Comparison of ENCODE assay signal across 1 cellular context in genomic region chr19:13731147-13731964, GRCh38.
TF ChIP-seq lines count a peak whose summit lies in the region.

No MANE protein-coding gene starts in this region.

TF ChIP-seq in HepG2, 621 proteins besides CTCF, POLR2A, EP300 and RAD21 (continued from another document and continues in another):
- TF ChIP-seq, protein P1, sequence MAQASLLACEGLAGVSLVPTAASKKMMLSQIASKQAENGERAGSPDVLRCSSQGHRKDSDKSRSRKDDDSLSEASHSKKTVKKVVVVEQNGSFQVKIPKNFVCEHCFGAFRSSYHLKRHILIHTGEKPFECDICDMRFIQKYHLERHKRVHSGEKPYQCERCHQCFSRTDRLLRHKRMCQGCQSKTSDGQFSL (CRISPR knock-in tag; IDR thresholded peaks at IDR 0.05) = no peak
- TF ChIP-seq IKZF4 (CRISPR knock-in tag; IDR thresholded peaks at IDR 0.05; ENCODE audit: borderline replicate concordance, low read depth, not compliant biosample characterization) (no peak), ZNF766 (CRISPR knock-in tag; IDR thresholded peaks at IDR 0.05; ENCODE audit: borderline replicate concordance) (no peak), ZNF598 (CRISPR knock-in tag; IDR thresholded peaks at IDR 0.05; ENCODE audit: borderline replicate concordance) (no peak), ZNF567 (CRISPR knock-in tag; IDR thresholded peaks at IDR 0.05; ENCODE audit: borderline replicate concordance) (no peak), TEAD2 (CRISPR knock-in tag; IDR thresholded peaks at IDR 0.05) (no peak), KDM5A (IDR thresholded peaks at IDR 0.05; ENCODE audit: borderline replicate concordance, low read length) (peak; percentile 62; the same call in 1 of the 2 replicates), ZNF282 (IDR thresholded peaks at IDR 0.05; ENCODE audit: partially characterized antibody) (no peak), NFKB2 (CRISPR knock-in tag; IDR thresholded peaks at IDR 0.05; ENCODE audit: borderline replicate concordance) (0 out of 2 replicates have a peak, but pooled peaks have one; percentile 47), ZBTB40 (IDR thresholded peaks at IDR 0.05) (no peak), ZBTB40 (CRISPR knock-in tag; IDR thresholded peaks at IDR 0.05) (no peak), THAP7 (CRISPR knock-in tag; IDR thresholded peaks at IDR 0.05) (no peak), ZNF850 (CRISPR knock-in tag; conservative IDR thresholded peaks at IDR 0.05) (no peak), PRDM10 (CRISPR knock-in tag; IDR thresholded peaks at IDR 0.05; ENCODE audit: low read depth) (no peak), KLF13 (CRISPR knock-in tag; IDR thresholded peaks at IDR 0.05) (no peak), NR3C1 (CRISPR knock-in tag; IDR thresholded peaks at IDR 0.05) (no peak), DMAP1 (CRISPR knock-in tag; IDR thresholded peaks at IDR 0.05) (no peak), SMC3 (IDR thresholded peaks at IDR 0.05; ENCODE audit: low read length) (no peak), ZNF253 (CRISPR knock-in tag; IDR thresholded peaks at IDR 0.05; ENCODE audit: borderline replicate concordance) (no peak), TBX2 (CRISPR knock-in tag; IDR thresholded peaks at IDR 0.05; ENCODE audit: borderline replicate concordance) (peak; percentile 46; the same call in 1 of the 2 replicates), FOXK2 (IDR thresholded peaks at IDR 0.05) (peak; percentile 88), ZSCAN21 (CRISPR knock-in tag; IDR thresholded peaks at IDR 0.05; ENCODE audit: borderline replicate concordance) (no peak), CENPX (CRISPR knock-in tag; IDR thresholded peaks at IDR 0.05) (no peak)
- TF ChIP-seq, protein P2, sequence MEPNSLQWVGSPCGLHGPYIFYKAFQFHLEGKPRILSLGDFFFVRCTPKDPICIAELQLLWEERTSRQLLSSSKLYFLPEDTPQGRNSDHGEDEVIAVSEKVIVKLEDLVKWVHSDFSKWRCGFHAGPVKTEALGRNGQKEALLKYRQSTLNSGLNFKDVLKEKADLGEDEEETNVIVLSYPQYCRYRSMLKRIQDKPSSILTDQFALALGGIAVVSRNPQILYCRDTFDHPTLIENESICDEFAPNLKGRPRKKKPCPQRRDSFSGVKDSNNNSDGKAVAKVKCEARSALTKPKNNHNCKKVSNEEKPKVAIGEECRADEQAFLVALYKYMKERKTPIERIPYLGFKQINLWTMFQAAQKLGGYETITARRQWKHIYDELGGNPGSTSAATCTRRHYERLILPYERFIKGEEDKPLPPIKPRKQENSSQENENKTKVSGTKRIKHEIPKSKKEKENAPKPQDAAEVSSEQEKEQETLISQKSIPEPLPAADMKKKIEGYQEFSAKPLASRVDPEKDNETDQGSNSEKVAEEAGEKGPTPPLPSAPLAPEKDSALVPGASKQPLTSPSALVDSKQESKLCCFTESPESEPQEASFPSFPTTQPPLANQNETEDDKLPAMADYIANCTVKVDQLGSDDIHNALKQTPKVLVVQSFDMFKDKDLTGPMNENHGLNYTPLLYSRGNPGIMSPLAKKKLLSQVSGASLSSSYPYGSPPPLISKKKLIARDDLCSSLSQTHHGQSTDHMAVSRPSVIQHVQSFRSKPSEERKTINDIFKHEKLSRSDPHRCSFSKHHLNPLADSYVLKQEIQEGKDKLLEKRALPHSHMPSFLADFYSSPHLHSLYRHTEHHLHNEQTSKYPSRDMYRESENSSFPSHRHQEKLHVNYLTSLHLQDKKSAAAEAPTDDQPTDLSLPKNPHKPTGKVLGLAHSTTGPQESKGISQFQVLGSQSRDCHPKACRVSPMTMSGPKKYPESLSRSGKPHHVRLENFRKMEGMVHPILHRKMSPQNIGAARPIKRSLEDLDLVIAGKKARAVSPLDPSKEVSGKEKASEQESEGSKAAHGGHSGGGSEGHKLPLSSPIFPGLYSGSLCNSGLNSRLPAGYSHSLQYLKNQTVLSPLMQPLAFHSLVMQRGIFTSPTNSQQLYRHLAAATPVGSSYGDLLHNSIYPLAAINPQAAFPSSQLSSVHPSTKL (CRISPR knock-in tag; IDR thresholded peaks at IDR 0.05) = peak; percentile 44; the same call in 1 of the 2 replicates
- TF ChIP-seq, protein P3, sequence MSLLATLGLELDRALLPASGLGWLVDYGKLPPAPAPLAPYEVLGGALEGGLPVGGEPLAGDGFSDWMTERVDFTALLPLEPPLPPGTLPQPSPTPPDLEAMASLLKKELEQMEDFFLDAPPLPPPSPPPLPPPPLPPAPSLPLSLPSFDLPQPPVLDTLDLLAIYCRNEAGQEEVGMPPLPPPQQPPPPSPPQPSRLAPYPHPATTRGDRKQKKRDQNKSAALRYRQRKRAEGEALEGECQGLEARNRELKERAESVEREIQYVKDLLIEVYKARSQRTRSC (CRISPR knock-in tag; IDR thresholded peaks at IDR 0.05; ENCODE audit: low read depth) = no peak
- TF ChIP-seq, protein P4, sequence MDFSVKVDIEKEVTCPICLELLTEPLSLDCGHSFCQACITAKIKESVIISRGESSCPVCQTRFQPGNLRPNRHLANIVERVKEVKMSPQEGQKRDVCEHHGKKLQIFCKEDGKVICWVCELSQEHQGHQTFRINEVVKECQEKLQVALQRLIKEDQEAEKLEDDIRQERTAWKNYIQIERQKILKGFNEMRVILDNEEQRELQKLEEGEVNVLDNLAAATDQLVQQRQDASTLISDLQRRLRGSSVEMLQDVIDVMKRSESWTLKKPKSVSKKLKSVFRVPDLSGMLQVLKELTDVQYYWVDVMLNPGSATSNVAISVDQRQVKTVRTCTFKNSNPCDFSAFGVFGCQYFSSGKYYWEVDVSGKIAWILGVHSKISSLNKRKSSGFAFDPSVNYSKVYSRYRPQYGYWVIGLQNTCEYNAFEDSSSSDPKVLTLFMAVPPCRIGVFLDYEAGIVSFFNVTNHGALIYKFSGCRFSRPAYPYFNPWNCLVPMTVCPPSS (IDR thresholded peaks at IDR 0.05) = no peak
- TF ChIP-seq, protein P5, sequence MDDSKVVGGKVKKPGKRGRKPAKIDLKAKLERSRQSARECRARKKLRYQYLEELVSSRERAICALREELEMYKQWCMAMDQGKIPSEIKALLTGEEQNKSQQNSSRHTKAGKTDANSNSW (CRISPR knock-in tag; IDR thresholded peaks at IDR 0.05; ENCODE audit: borderline replicate concordance) = no peak
